ENCODE assay signal across 34 cellular contexts in genomic region chrX:112753116-112753515, GRCh38.
"Had no signal": no experiment of that assay in that cellular context is flagged by ENCODE, and none has a peak within 500 bp of the region (broad histone marks: within the 10 kb centered on the region; RNA-seq: fewer than 3 reads in every experiment).

No MANE protein-coding gene starts in this region.

- H3K36me3 ChIP-seq: MG63 had no signal

- DNase-seq: Karpas-422, Kasumi-1, MG63, MM.1S, MV-4-11, NCI-H1048, NCI-H1092, NCI-H1092 treated with DMSO at 0.1 percent for 48 hours, NCI-H1105, NCI-H1105 treated with DMSO at 0.1 percent for 48 hours, NCI-H1417, NCI-H1417 treated with DMSO at 0.1 percent for 48 hours, NCI-H1436, NCI-H1436 treated with DMSO at 0.1 percent for 48 hours, NCI-H146, NCI-H1694, NCI-H1694 treated with DMSO at 0.1 percent for 48 hours, NCI-H187, NCI-H187 treated with DMSO at 0.1 percent for 48 hours, NCI-H1930, NCI-H2029, NCI-H2029 treated with DMSO at 0.1 percent for 48 hours, NCI-H2081, NCI-H2081 treated with DMSO at 0.1 percent for 48 hours, NCI-H2107, NCI-H2171, NCI-H2171 treated with DMSO at 0.1 percent for 48 hours, NCI-H2227 treated with DMSO at 0.1 percent for 48 hours, NCI-H226, NCI-H345, NCI-H446, NCI-H446 treated with DMSO at 0.1 percent for 48 hours, NCI-H510A, NCI-H510A treated with DMSO at 0.1 percent for 48 hours had no signal

- H3K27me3 ChIP-seq: MG63 had no signal

- H3K4me3 ChIP-seq: MG63 had no signal

- H3K9me3 ChIP-seq: MG63 had no signal
